16 cellular contexts compared by ENCODE assay signal in genomic region chr4:15077969-15078368, GRCh38.
DNase-seq lines count a peak whose midpoint lies in the region; ATAC-seq and TF ChIP-seq lines count a peak whose summit lies in the region.
"Had no signal": no experiment of that assay in that cellular context is flagged by ENCODE, and none has a peak within 500 bp of the region (broad histone marks: within the 10 kb centered on the region; RNA-seq: fewer than 3 reads in every experiment).

No MANE protein-coding gene starts in this region.

- no peaks in the 10 kb centered on the region for H3K4me1 ChIP-seq in mesenchymal stem cell (ENCODE audit: control insufficient read depth, insufficient read depth, low read depth, low read length)
- H3K4me1 ChIP-seq: foreskin keratinocyte had no signal

- no peaks in the 10 kb centered on the region for H3K36me3 ChIP-seq in mesenchymal stem cell (ENCODE audit: control insufficient read depth in 1 of 2, insufficient read depth in 2 of 2, low read depth in 1 of 2, low read length in 2 of 2)

- no peaks in the 10 kb centered on the region for H3K27me3 ChIP-seq in mesenchymal stem cell (ENCODE audit: control insufficient read depth in 1 of 2, insufficient read depth in 1 of 2, low read length in 2 of 2)
- H3K27me3 ChIP-seq: foreskin keratinocyte had no signal

- H2BK5ac ChIP-seq in mesenchymal stem cell (ENCODE audit: low read depth, low read length, poor library complexity, severe bottlenecking) = no peak overlapping the region

- H3K9me3 Mint-ChIP-seq in CD14-positive monocyte = peaks cover 9 to 25% (median 18%) of the 10 kb centered on the region in 7 donors

- no peak overlapping the region for H2AFZ ChIP-seq in mesenchymal stem cell (ENCODE audit: low read depth, low read length)
- H2AFZ ChIP-seq: PC-9 had no signal

- H3K4ac ChIP-seq in mesenchymal stem cell (ENCODE audit: low read depth in 1 of 2, low read length in 2 of 2) = no peak overlapping the region

- ATAC-seq in GM21515 (IDR thresholded peaks at IDR 0.05; ENCODE audit: unreplicated experiment) = no peak
- ATAC-seq: activated CD4-positive, CD25-positive, alpha-beta regulatory T cell treated with anti-CD3 and anti-CD28 coated beads, Interleukin-2, amount 50 U/mL, for 24 hours had no signal

- H3K27me3 Mint-ChIP-seq in CD14-positive monocyte (ENCODE audit: low read depth in 3 of 3) = peaks cover 0 to 3% (median 0%) of the 10 kb centered on the region in 3 donors
- H3K27me3 Mint-ChIP-seq: memory B cell had no signal

- peaks cover 5 to 10% of the 10 kb centered on the region in 2 donors for H3K36me3 Mint-ChIP-seq in CD14-positive monocyte
- H3K36me3 Mint-ChIP-seq: activated naive CD8-positive, alpha-beta T cell treated with anti-CD3 and anti-CD28 coated beads, Interleukin-2, amount 10 ng/mL, durations not matched to agents 7 days and 5 days; memory B cell had no signal

- no peak overlapping the region for H3K4me2 ChIP-seq in mesenchymal stem cell (ENCODE audit: low read length, poor library complexity, severe bottlenecking)
- H3K4me2 ChIP-seq: PC-9 had no signal

- 92% methylated on average over 2 of the region's 2 CpGs for WGBS in mesenchymal stem cell

- intact Hi-C loops in CD14-positive monocyte (cut with micrococcal nuclease) = no loop called here

- no peak overlapping the region for H2BK15ac ChIP-seq in mesenchymal stem cell (ENCODE audit: low read depth, poor library complexity, severe bottlenecking)

- peaks cover 13% of the 10 kb centered on the region for H3K9me3 ChIP-seq in mesenchymal stem cell (ENCODE audit: control insufficient read depth, low read length)

- H3K27ac Mint-ChIP-seq in CD14-positive monocyte = peak overlapping the region; percentile 85 to 97 (median 91)
- H3K27ac Mint-ChIP-seq: activated naive CD8-positive, alpha-beta T cell treated with anti-CD3 and anti-CD28 coated beads, Interleukin-2, amount 10 ng/mL, durations not matched to agents 7 days and 5 days; memory B cell had no signal

- H3K4me3 ChIP-seq in choroid plexus epithelial cell (ENCODE audit: low read depth, low read length) (no peak overlapping the region), mesenchymal stem cell (ENCODE audit: insufficient read depth in 1 of 2, low read depth in 1 of 2, low read length in 2 of 2) (no peak overlapping the region)
- H3K4me3 ChIP-seq: PC-9 had no signal

- H3K4me1 Mint-ChIP-seq in CD14-positive monocyte = peaks cover 32% of the 10 kb centered on the region
- H3K4me1 Mint-ChIP-seq: activated naive CD8-positive, alpha-beta T cell treated with anti-CD3 and anti-CD28 coated beads, Interleukin-2, amount 10 ng/mL, durations not matched to agents 7 days and 5 days; memory B cell had no signal

- no peak overlapping the region for H3K18ac ChIP-seq in mesenchymal stem cell (ENCODE audit: low read depth in 1 of 2, low read length in 2 of 2)

- no peaks in the 10 kb centered on the region for H3K79me1 ChIP-seq in mesenchymal stem cell (replicated peaks; ENCODE audit: low read length, poor library complexity, severe bottlenecking)

- H3K4me3 Mint-ChIP-seq in CD14-positive monocyte = no peak overlapping the region
- H3K4me3 Mint-ChIP-seq: activated naive CD8-positive, alpha-beta T cell treated with anti-CD3 and anti-CD28 coated beads, Interleukin-2, amount 10 ng/mL, durations not matched to agents 7 days and 5 days; memory B cell had no signal

- H2BK12ac ChIP-seq in mesenchymal stem cell (ENCODE audit: low read length in 2 of 2) = no peak overlapping the region

- TF ChIP-seq CTCF in CD14-positive monocyte (IDR thresholded peaks at IDR 0.05) (no peak), choroid plexus epithelial cell (conservative IDR thresholded peaks at IDR 0.05; ENCODE audit: low read depth, low read length) (no peak)

- no peak overlapping the region for H3K14ac ChIP-seq in mesenchymal stem cell (ENCODE audit: low read length in 2 of 2)

- H3K27ac ChIP-seq in mesenchymal stem cell (ENCODE audit: low read length, poor library complexity, severe bottlenecking) = no peak overlapping the region
- H3K27ac ChIP-seq: foreskin keratinocyte, PC-9 had no signal

- no peak overlapping the region for H2AK5ac ChIP-seq in mesenchymal stem cell (ENCODE audit: low read length, severe bottlenecking)

- no peak overlapping the region for H4K91ac ChIP-seq in mesenchymal stem cell (ENCODE audit: low read length)

- DNase-seq in CD14-positive monocyte (ENCODE audit: low spot score) (no peak), NCI-H226 (peak; percentile 53), choroid plexus epithelial cell (ENCODE audit: low read depth) (peak; percentile 97), mesenchymal stem cell (peak; percentile 71), NCI-H2081 treated with DMSO at 0.1 percent for 48 hours (lab: John Stamatoyannopoulos, UW) (no peak), activated gamma-delta T cell treated with Interleukin-2 at 50 U/mL for 16 hours (no peak), islet precursor cell (no peak)
- DNase-seq: activated CD8-positive, alpha-beta memory T cell treated with anti-CD3 and anti-CD28 coated beads, Interleukin-2, amount 50 U/mL, for 48 hours; activated naive CD8-positive, alpha-beta T cell treated with anti-CD3 and anti-CD28 coated beads, Interleukin-2, amount 10 ng/mL, durations not matched to agents 7 days and 5 days; PC-9; small intestine; substantia nigra had no signal

- no peak overlapping the region for H3K9ac ChIP-seq in mesenchymal stem cell (ENCODE audit: low read length)

- H4K8ac ChIP-seq in mesenchymal stem cell (ENCODE audit: low read length) = no peak overlapping the region

- H3K23ac ChIP-seq in mesenchymal stem cell (ENCODE audit: low read length in 2 of 2) = no peak overlapping the region

- H2BK120ac ChIP-seq in mesenchymal stem cell (ENCODE audit: low read depth, low read length) = no peak overlapping the region

Comparison
In these comparisons a context has a peak if more than half of its experiments do, and no peak if none do; other contexts are left out.
1. DNase-seq: peak in NCI-H226 (single experiment), choroid plexus epithelial cell (single experiment) and mesenchymal stem cell (single experiment); none in CD14-positive monocyte (single experiment), NCI-H2081 treated with DMSO at 0.1 percent for 48 hours (single experiment), activated gamma-delta T cell treated with Interleukin-2 at 50 U/mL for 16 hours (single experiment) and islet precursor cell (single experiment).